Comparison of ENCODE assay signal across 1 cellular context in genomic region chr14:23322568-23323517, GRCh38.
TF ChIP-seq lines count a peak whose summit lies in the region.

No MANE protein-coding gene starts in this region.

TF ChIP-seq in endothelial cell of umbilical vein, 7 proteins besides CTCF, POLR2A, EP300 and RAD21:
- no peak for TF ChIP-seq EZH2 (IDR thresholded peaks at IDR 0.05; ENCODE audit: borderline replicate concordance, low read depth, low read length, severe bottlenecking)
- TF ChIP-seq JUN (IDR thresholded peaks at IDR 0.05; ENCODE audit: borderline replicate concordance, insufficient read depth, insufficient read length, low read depth), result no peak
- TF ChIP-seq FOS (IDR thresholded peaks at IDR 0.05; ENCODE audit: borderline replicate concordance, insufficient read depth, low read length), result no peak
- TF ChIP-seq MAX (IDR thresholded peaks at IDR 0.05; ENCODE audit: insufficient read depth, insufficient read length), result no peak
- no peak for TF ChIP-seq MYC (IDR thresholded peaks at IDR 0.05; ENCODE audit: low read depth, low read length)
- no peak for TF ChIP-seq GATA2 (IDR thresholded peaks at IDR 0.05; ENCODE audit: insufficient read depth, insufficient read length, low read depth, low read length)
- no peak for TF ChIP-seq POLR2AphosphoS5 (IDR thresholded peaks at IDR 0.05; ENCODE audit: insufficient read depth, low read depth, low read length)
TF ChIP-seq in endothelial cell of umbilical vein: peak in this region for 0.
